12 cellular contexts compared by ENCODE assay signal in genomic region chr17:45424769-45425124, GRCh38. TPM values are rescaled to one million over a fixed set of nuclear protein-coding genes. Genes with fewer than 3 reads are reported as not detected.
DNase-seq lines count a peak whose midpoint lies in the region; ATAC-seq and TF ChIP-seq lines count a peak whose summit lies in the region.
"Had no signal": no experiment of that assay in that cellular context is flagged by ENCODE, and none has a peak within 500 bp of the region (broad histone marks: within the 10 kb centered on the region; RNA-seq: fewer than 3 reads in every experiment).

No MANE protein-coding gene starts in this region.

- peak overlapping the region; percentile 62 to 81 (median 78) for H3K27ac ChIP-seq in upper lobe of left lung

- no peak for TF ChIP-seq CTCF in LNCaP clone FGC (IDR thresholded peaks at IDR 0.05; ENCODE audit: control insufficient read depth, extremely low read depth, insufficient read depth)
- no peak for TF ChIP-seq CTCF in epithelial cell of esophagus (IDR thresholded peaks at IDR 0.05; ENCODE audit: insufficient read depth, low read depth, low read length, missing control alignments)
- TF ChIP-seq CTCF in mesothelial cell of epicardium (IDR thresholded peaks at IDR 0.05; ENCODE audit: unreplicated experiment), result no peak
- TF ChIP-seq CTCF in upper lobe of left lung (IDR thresholded peaks at IDR 0.05), result no peak
- no peak for TF ChIP-seq CTCF in lower leg skin (IDR thresholded peaks at IDR 0.05)

- H3K4me3 ChIP-seq in LNCaP clone FGC (ENCODE audit: low read depth, low read length) (peak overlapping the region; percentile 61), epithelial cell of esophagus (ENCODE audit: low read length) (peak overlapping the region; percentile 47), upper lobe of left lung (peak overlapping the region in 3 of 4 donors; percentile 24 to 46 (median 40)), lower leg skin (ENCODE audit: low read depth, poor library complexity, severe bottlenecking) (no peak overlapping the region)

- peaks cover 21 to 50% (median 42%) of the 10 kb centered on the region in 4 donors for H3K4me1 ChIP-seq in upper lobe of left lung

- H3K4me1 Mint-ChIP-seq in mesothelial cell of epicardium, result peaks cover 31% of the 10 kb centered on the region

- H3K9me3 ChIP-seq in upper lobe of left lung, result no peaks in the 10 kb centered on the region

- DNase-seq in LNCaP clone FGC (ENCODE audit: low read depth) (no peak), epithelial cell of esophagus (ENCODE audit: low read depth) (no peak), mesothelial cell of epicardium (ENCODE audit: low spot score in 2 of 2, unreplicated experiment in 2 of 2) (no peak), upper lobe of left lung (peak in 1 of 2 donors; percentile 59), activated gamma-delta T cell treated with Interleukin-2 at 50 U/mL for 16 hours (no peak), NCI-H1930 (lab: John Stamatoyannopoulos, UW) (no peak), lower leg skin (ENCODE audit: low spot score in 2 of 2) (no peak)
- DNase-seq: activated T-cell treated with anti-CD3 and anti-CD28 coated beads, Interleukin-2, amount 50 U/mL, for 1 hour; NK-92 treated with Interleukin-12 subunit alpha and Interleukin-12 subunit beta, amount 100 ng/mL, for 24 hours; stimulated activated CD4-positive, alpha-beta T cell treated with anti-CD3 and anti-CD28 coated beads, Interleukin-4, amount 100 ng/mL, for 4 hours; stimulated activated naive CD8-positive, alpha-beta T cell treated with anti-CD3 and anti-CD28 coated beads, Interleukin-15, amount 100 ng/mL, for 72 hours had no signal

- peak overlapping the region; percentile 71 for H3K27ac Mint-ChIP-seq in mesothelial cell of epicardium

- no peak for TF ChIP-seq POLR2A in upper lobe of left lung (IDR thresholded peaks at IDR 0.05)
- no peak for TF ChIP-seq POLR2A in lower leg skin (IDR thresholded peaks at IDR 0.05)

- peaks cover 0 to 6% (median 1%) of the 10 kb centered on the region in 4 donors for H3K36me3 ChIP-seq in upper lobe of left lung

- no peaks in the 10 kb centered on the region for H3K27me3 ChIP-seq in upper lobe of left lung

- peak overlapping the region; percentile 67 for H3K4me3 Mint-ChIP-seq in mesothelial cell of epicardium
- H3K4me3 Mint-ChIP-seq: stimulated activated naive CD8-positive, alpha-beta T cell treated with anti-CD3 and anti-CD28 coated beads, Interleukin-15, amount 100 ng/mL, for 72 hours had no signal

- H3K27me3 Mint-ChIP-seq in mesothelial cell of epicardium (ENCODE audit: low read depth), result peaks cover 36% of the 10 kb centered on the region

- 76 to 82% methylated on average over 5 to 6 of the region's 6 CpGs for WGBS in upper lobe of left lung, 2 donors
- 74 to 82% methylated on average over 6 of the region's 6 CpGs for WGBS in lower leg skin, 2 donors

- no peak for ATAC-seq in upper lobe of left lung (ENCODE audit: low FRiP score in 2 of 2)
- ATAC-seq: activated CD4-positive, CD25-positive, alpha-beta regulatory T cell treated with anti-CD3 and anti-CD28 coated beads, Interleukin-2, amount 50 U/mL, for 24 hours; stimulated activated naive CD8-positive, alpha-beta T cell treated with anti-CD3 and anti-CD28 coated beads, Interleukin-15, amount 100 ng/mL, for 72 hours had no signal

- peaks cover 4% of the 10 kb centered on the region for H3K36me3 Mint-ChIP-seq in mesothelial cell of epicardium

- H3K9me3 Mint-ChIP-seq in mesothelial cell of epicardium, result no peaks in the 10 kb centered on the region
- H3K9me3 Mint-ChIP-seq: stimulated activated naive CD8-positive, alpha-beta T cell treated with anti-CD3 and anti-CD28 coated beads, Interleukin-15, amount 100 ng/mL, for 72 hours had no signal

- intact Hi-C loops in lower leg skin (cut with DNase I; ENCODE audit: low total_unique reads), result no loop called here

- no peak for TF ChIP-seq EP300 in upper lobe of left lung (IDR thresholded peaks at IDR 0.05)

RNA-seq across cellular contexts. Expression of gene ARHGAP27, which starts 7.9 kb away (rescaled TPM):
- total RNA-seq in mesothelial cell of epicardium, result 14.5 to 16.8 TPM (median 14.8 TPM) in 3 replicates
- 100 to 1,000 TPM in 1 of 6 donors, 10 to 100 TPM in 5; 46.1 to 243 (median 81.4) TPM for total RNA-seq in upper lobe of left lung
- total RNA-seq in lower leg skin, result 10 to 100 TPM; 58.5 to 84.4 (median 68.2) TPM
